Comparison of ENCODE assay signal across 8 cellular contexts in the genomic region with DNA sequence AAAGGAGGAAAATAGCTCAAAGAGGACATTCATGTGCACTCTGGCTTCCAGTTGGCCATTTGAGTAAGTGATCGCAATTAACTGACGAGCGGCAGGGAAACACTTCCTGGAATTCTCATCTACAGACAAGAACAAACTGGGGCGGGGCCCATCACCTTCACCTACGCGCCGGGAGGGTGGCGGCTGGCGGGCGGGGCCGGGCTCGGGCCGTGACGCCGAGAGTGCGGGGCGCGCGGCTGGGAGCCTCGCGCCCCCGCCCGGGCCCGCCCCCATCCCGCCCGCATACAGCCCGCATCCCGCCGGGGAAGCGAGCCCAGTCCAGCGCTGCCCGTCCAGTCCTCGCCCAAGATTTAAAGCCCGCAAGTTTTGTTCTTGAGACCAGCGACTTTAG. TPM values are rescaled to one million over a fixed set of nuclear protein-coding genes. Genes with fewer than 3 reads are reported as not detected.
DNase-seq lines count a peak whose midpoint lies in the region; ATAC-seq and TF ChIP-seq lines count a peak whose summit lies in the region.

Gene B3GNT5, plus strand, starts transcription at position 281 of the 391 bp plus-strand sequence. CDS start 16,546 bp downstream, outside the sequence.

- H3K27ac Mint-ChIP-seq in activated naive CD8-positive, alpha-beta T cell treated with anti-CD3 and anti-CD28 coated beads for 36 hours, result peak within 1 kb of the TSS; percentile 70

- H3K36me3 Mint-ChIP-seq in activated naive CD8-positive, alpha-beta T cell treated with anti-CD3 and anti-CD28 coated beads for 36 hours, result peaks cover 24% of the 10 kb centered on the region

- peak within 1 kb of the TSS; percentile 78 for H3K4me3 Mint-ChIP-seq in activated naive CD8-positive, alpha-beta T cell treated with anti-CD3 and anti-CD28 coated beads for 36 hours

- TF ChIP-seq CTCF in retinal pigment epithelial cell (conservative IDR thresholded peaks at IDR 0.05; ENCODE audit: low read depth, low read length), result no peak

- peak; percentile 23 to 59 for ATAC-seq in right cardiac atrium
- no peak for ATAC-seq in HG02973 (IDR thresholded peaks at IDR 0.05; ENCODE audit: unreplicated experiment)

- no peaks in the 10 kb centered on the region for H3K9me3 ChIP-seq in right cardiac atrium (ENCODE audit: control insufficient read depth, low read length)

- no peaks in the 10 kb centered on the region for H3K27me3 ChIP-seq in right cardiac atrium (ENCODE audit: control insufficient read depth, insufficient read depth)

- H3K4me1 Mint-ChIP-seq in activated naive CD8-positive, alpha-beta T cell treated with anti-CD3 and anti-CD28 coated beads for 36 hours, result peaks cover 21% of the 10 kb centered on the region

- no peaks in the 10 kb centered on the region for H3K9me3 Mint-ChIP-seq in activated naive CD8-positive, alpha-beta T cell treated with anti-CD3 and anti-CD28 coated beads for 36 hours

- H3K27me3 Mint-ChIP-seq in activated naive CD8-positive, alpha-beta T cell treated with anti-CD3 and anti-CD28 coated beads for 36 hours, result peaks cover 34% of the 10 kb centered on the region

- H3K27ac ChIP-seq in right cardiac atrium (ENCODE audit: low read length), result peak within 1 kb of the TSS; percentile 81

- H3K4me3 ChIP-seq in GM08714 (ENCODE audit: low read length) (peak within 1 kb of the TSS; percentile 47; the same call in 1 of the 2 replicates), right cardiac atrium (ENCODE audit: low read length) (peak within 1 kb of the TSS; percentile 97), retinal pigment epithelial cell (ENCODE audit: low read length) (peak within 1 kb of the TSS; percentile 81)

- H3K4me1 ChIP-seq in right cardiac atrium (ENCODE audit: control insufficient read depth, insufficient read depth, low read length), result no peaks in the 10 kb centered on the region

- 2% methylated on average over 35 of the region's 35 CpGs for WGBS in right cardiac atrium

- DNase-seq in NCI-H526 (lab: John Stamatoyannopoulos, UW) (peak; percentile 29 to 80), right cardiac atrium (peak; percentile 45 to 62 (median 61)), retinal pigment epithelial cell (ENCODE audit: low read depth) (no peak), NOMO-1 treated with dmso at 0.1 percent for 144 hours (lab: John Stamatoyannopoulos, UW; ENCODE audit: unreplicated experiment) (no peak), SK-N-DZ (ENCODE audit: low spot score) (no peak)
- DNase-seq in activated naive CD8-positive, alpha-beta T cell treated with anti-CD3 and anti-CD28 coated beads for 36 hours, result peak; percentile 55

- intact Hi-C loops in right cardiac atrium (cut with DNase I), result loop anchor here in 1 of 4 donors (2.0 kb wide), 1 partner anchor 42 kb away; no protein-coding TSS in a partner anchor

RNA-seq across cellular contexts. Expression of gene B3GNT5, which starts in this region (rescaled TPM):
- total RNA-seq in activated naive CD8-positive, alpha-beta T cell treated with anti-CD3 and anti-CD28 coated beads for 36 hours, result 10 to 100 TPM; 11.3 to 13.3 TPM
- total RNA-seq in right cardiac atrium, result 1 to 10 TPM; 2.2 to 4.3 (median 2.7) TPM
- polyA plus RNA-seq in right cardiac atrium, result 1.8 TPM
- polyA plus RNA-seq in SK-N-DZ (2014; cell fraction: cytosol; rRNA removed), result 11.9 and 12.0 TPM in 2 replicates
- polyA plus RNA-seq in SK-N-DZ (2014; cell fraction: nucleus; rRNA removed), result 7.5 and 8.6 TPM in 2 replicates

Comparison
In these comparisons a context has a peak if more than half of its experiments do, and no peak if none do; other contexts are left out.
1. H3K4me3 ChIP-seq: peak in every context shown above with its lines; median percentile 97 in right cardiac atrium; 81 in retinal pigment epithelial cell; 47 in GM08714.
2. DNase-seq: peak in NCI-H526 (2 of 2), activated naive CD8-positive, alpha-beta T cell treated with anti-CD3 and anti-CD28 coated beads for 36 hours (single experiment) and right cardiac atrium (3 of 3); none in retinal pigment epithelial cell (single experiment), NOMO-1 treated with dmso at 0.1 percent for 144 hours (single experiment) and SK-N-DZ (single experiment).